Comparison of ENCODE assay signal across 2 cellular contexts in the genomic region with DNA sequence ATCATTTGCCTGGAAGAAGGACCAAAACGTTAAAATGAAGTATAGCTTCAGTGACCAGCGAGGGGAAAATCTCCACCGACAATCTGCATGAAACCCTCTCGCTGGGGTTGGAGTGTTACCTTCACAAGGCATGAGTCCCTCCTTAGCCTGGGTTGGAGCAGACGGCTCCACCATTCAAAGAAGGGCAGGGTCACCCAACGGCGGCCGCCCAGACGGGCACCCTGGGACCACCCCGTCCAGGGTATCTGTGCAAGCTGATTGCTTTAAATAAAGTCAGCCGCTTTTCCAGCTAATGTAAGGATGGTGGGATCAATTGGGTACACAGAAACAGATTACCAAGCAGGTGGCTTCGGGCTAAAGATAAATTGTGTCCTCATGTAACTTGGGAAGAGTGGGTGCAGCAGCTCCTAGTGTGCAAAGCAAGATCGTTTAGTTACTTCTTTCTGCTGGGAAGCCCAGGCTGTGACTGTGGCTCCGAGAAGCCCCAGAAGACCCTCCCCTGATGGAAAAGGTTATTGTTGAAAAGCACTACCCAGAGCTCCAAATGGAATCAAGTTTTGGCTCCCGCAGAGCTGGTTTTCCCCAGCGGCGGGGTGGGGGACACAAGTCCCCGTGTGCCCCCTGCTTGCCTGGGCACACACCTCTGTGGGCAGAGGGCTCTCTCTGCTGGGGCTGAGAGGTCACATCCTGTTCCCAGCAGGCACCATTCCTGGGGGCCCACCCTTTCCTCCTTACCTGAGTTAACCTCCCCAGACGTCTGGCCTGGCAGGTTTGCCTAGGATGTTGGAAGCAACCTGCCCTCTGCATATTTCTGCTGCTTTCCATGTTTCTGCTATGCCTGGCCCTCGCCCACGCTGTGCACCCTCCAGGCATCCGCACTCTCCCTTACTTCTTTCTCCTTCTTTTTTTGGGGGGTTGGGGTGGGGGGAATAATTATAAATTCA.
TF ChIP-seq lines count a peak whose summit lies in the region.

No MANE protein-coding gene starts in this region.

TF ChIP-seq in SK-N-SH, 30 proteins besides CTCF, POLR2A, EP300 and RAD21 (continued from another document):
- TF ChIP-seq, protein P1, sequence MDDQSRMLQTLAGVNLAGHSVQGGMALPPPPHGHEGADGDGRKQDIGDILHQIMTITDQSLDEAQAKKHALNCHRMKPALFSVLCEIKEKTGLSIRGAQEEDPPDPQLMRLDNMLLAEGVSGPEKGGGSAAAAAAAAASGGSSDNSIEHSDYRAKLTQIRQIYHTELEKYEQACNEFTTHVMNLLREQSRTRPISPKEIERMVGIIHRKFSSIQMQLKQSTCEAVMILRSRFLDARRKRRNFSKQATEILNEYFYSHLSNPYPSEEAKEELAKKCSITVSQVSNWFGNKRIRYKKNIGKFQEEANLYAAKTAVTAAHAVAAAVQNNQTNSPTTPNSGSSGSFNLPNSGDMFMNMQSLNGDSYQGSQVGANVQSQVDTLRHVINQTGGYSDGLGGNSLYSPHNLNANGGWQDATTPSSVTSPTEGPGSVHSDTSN (IDR thresholded peaks at IDR 0.05) = no peak
- TF ChIP-seq SMC3 (IDR thresholded peaks at IDR 0.05; ENCODE audit: low read depth, low read length) (no peak), ELF1 (IDR thresholded peaks at IDR 0.05) (no peak), JUND (IDR thresholded peaks at IDR 0.05) (no peak), FOSL2 (IDR thresholded peaks at IDR 0.05; ENCODE audit: borderline replicate concordance, low read depth) (no peak), CHD2 (IDR thresholded peaks at IDR 0.05; ENCODE audit: low read length, partially characterized antibody) (no peak), FOXM1 (IDR thresholded peaks at IDR 0.05; ENCODE audit: low read depth) (no peak), RCOR1 (IDR thresholded peaks at IDR 0.05; ENCODE audit: low read length) (no peak), NFIC (IDR thresholded peaks at IDR 0.05; ENCODE audit: borderline replicate concordance) (no peak), TEAD4 (IDR thresholded peaks at IDR 0.05; ENCODE audit: borderline replicate concordance, insufficient read depth) (no peak), TAF1 (IDR thresholded peaks at IDR 0.05; ENCODE audit: borderline replicate concordance, low read depth, low read length) (no peak), MEF2A (IDR thresholded peaks at IDR 0.05; ENCODE audit: borderline replicate concordance, low read depth) (no peak), FOXJ3 (CRISPR knock-in tag; IDR thresholded peaks at IDR 0.05) (no peak), SIN3A (IDR thresholded peaks at IDR 0.05; ENCODE audit: borderline replicate concordance, low read depth, low read length) (no peak), RXRA (IDR thresholded peaks at IDR 0.05; ENCODE audit: borderline replicate concordance, low read depth) (no peak), RFX5 (IDR thresholded peaks at IDR 0.05; ENCODE audit: low read length) (no peak)
- TF ChIP-seq, protein P2, sequence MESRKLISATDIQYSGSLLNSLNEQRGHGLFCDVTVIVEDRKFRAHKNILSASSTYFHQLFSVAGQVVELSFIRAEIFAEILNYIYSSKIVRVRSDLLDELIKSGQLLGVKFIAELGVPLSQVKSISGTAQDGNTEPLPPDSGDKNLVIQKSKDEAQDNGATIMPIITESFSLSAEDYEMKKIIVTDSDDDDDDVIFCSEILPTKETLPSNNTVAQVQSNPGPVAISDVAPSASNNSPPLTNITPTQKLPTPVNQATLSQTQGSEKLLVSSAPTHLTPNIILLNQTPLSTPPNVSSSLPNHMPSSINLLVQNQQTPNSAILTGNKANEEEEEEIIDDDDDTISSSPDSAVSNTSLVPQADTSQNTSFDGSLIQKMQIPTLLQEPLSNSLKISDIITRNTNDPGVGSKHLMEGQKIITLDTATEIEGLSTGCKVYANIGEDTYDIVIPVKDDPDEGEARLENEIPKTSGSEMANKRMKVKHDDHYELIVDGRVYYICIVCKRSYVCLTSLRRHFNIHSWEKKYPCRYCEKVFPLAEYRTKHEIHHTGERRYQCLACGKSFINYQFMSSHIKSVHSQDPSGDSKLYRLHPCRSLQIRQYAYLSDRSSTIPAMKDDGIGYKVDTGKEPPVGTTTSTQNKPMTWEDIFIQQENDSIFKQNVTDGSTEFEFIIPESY (IDR thresholded peaks at IDR 0.05; ENCODE audit: borderline replicate concordance, low read depth) = no peak
- TF ChIP-seq, protein P3, sequence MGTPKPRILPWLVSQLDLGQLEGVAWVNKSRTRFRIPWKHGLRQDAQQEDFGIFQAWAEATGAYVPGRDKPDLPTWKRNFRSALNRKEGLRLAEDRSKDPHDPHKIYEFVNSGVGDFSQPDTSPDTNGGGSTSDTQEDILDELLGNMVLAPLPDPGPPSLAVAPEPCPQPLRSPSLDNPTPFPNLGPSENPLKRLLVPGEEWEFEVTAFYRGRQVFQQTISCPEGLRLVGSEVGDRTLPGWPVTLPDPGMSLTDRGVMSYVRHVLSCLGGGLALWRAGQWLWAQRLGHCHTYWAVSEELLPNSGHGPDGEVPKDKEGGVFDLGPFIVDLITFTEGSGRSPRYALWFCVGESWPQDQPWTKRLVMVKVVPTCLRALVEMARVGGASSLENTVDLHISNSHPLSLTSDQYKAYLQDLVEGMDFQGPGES (IDR thresholded peaks at IDR 0.05; ENCODE audit: low read depth, low read length) = no peak
- TF ChIP-seq, protein P4, sequence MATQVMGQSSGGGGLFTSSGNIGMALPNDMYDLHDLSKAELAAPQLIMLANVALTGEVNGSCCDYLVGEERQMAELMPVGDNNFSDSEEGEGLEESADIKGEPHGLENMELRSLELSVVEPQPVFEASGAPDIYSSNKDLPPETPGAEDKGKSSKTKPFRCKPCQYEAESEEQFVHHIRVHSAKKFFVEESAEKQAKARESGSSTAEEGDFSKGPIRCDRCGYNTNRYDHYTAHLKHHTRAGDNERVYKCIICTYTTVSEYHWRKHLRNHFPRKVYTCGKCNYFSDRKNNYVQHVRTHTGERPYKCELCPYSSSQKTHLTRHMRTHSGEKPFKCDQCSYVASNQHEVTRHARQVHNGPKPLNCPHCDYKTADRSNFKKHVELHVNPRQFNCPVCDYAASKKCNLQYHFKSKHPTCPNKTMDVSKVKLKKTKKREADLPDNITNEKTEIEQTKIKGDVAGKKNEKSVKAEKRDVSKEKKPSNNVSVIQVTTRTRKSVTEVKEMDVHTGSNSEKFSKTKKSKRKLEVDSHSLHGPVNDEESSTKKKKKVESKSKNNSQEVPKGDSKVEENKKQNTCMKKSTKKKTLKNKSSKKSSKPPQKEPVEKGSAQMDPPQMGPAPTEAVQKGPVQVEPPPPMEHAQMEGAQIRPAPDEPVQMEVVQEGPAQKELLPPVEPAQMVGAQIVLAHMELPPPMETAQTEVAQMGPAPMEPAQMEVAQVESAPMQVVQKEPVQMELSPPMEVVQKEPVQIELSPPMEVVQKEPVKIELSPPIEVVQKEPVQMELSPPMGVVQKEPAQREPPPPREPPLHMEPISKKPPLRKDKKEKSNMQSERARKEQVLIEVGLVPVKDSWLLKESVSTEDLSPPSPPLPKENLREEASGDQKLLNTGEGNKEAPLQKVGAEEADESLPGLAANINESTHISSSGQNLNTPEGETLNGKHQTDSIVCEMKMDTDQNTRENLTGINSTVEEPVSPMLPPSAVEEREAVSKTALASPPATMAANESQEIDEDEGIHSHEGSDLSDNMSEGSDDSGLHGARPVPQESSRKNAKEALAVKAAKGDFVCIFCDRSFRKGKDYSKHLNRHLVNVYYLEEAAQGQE (IDR thresholded peaks at IDR 0.05; ENCODE audit: low read depth, low read length) = no peak

TF ChIP-seq in SK-N-SH treated with all-trans-retinoic acid at 6 μM for 48 hours, 23 proteins besides CTCF, POLR2A, EP300 and RAD21:
- TF ChIP-seq, protein P5, sequence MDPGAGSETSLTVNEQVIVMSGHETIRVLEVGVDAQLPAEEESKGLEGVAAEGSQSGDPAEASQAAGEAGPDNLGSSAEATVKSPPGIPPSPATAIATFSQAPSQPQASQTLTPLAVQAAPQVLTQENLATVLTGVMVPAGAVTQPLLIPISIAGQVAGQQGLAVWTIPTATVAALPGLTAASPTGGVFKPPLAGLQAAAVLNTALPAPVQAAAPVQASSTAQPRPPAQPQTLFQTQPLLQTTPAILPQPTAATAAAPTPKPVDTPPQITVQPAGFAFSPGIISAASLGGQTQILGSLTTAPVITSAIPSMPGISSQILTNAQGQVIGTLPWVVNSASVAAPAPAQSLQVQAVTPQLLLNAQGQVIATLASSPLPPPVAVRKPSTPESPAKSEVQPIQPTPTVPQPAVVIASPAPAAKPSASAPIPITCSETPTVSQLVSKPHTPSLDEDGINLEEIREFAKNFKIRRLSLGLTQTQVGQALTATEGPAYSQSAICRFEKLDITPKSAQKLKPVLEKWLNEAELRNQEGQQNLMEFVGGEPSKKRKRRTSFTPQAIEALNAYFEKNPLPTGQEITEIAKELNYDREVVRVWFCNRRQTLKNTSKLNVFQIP (CRISPR knock-in tag; IDR thresholded peaks at IDR 0.05; ENCODE audit: borderline replicate concordance, low read depth) = no peak
- TF ChIP-seq ZC3H10 (CRISPR knock-in tag; IDR thresholded peaks at IDR 0.05) (no peak), BACH2 (CRISPR knock-in tag; IDR thresholded peaks at IDR 0.05; ENCODE audit: borderline replicate concordance) (no peak), TCF4 (CRISPR knock-in tag; IDR thresholded peaks at IDR 0.05; ENCODE audit: borderline replicate concordance) (no peak), CSDC2 (CRISPR knock-in tag; IDR thresholded peaks at IDR 0.05) (no peak)
- TF ChIP-seq, protein P6, sequence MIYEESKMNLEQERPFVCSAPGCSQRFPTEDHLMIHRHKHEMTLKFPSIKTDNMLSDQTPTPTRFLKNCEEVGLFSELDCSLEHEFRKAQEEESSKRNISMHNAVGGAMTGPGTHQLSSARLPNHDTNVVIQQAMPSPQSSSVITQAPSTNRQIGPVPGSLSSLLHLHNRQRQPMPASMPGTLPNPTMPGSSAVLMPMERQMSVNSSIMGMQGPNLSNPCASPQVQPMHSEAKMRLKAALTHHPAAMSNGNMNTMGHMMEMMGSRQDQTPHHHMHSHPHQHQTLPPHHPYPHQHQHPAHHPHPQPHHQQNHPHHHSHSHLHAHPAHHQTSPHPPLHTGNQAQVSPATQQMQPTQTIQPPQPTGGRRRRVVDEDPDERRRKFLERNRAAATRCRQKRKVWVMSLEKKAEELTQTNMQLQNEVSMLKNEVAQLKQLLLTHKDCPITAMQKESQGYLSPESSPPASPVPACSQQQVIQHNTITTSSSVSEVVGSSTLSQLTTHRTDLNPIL (CRISPR knock-in tag; IDR thresholded peaks at IDR 0.05; ENCODE audit: low read depth) = no peak
